In the genomic region with DNA sequence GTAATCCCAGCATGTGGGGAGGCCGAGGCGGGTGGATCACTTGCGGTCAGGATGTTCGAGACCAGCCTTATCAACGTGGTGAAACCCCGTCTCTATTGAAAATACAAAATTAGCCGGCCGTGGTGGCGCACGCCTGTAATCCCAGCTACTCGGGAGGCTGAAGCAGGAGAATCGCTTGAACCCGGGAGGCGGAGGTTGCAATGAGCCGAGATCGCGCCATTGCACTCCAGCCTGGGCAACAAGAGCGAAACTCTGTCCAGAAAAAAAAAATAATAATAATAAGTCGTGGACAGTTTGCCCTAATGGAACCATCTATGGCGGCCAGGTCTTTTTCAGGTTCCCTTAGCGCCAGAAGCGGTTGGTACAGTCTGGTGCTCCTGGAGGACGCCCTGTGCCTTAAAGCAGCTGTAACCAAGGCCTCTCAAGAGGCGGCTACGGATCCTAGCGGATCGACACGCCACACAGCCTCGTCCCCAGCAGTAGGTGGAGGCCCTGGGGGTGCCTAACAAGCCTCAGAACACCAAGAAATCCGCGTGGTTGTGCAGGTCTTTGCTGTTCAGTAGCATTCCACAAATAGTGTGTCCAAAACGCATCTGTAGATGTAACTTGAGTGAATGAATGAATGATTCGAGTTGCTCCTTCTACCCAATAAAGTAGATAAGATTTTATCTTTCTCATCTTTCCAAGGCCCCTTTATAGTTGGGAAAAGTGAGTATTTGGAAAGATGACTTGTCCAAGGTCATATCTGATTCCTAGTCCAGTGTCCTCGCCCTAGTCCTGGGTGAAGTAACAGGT, we compare ENCODE assay signal across 8 cellular contexts. TPM values are rescaled to one million over a fixed set of nuclear protein-coding genes. Genes with fewer than 3 reads are reported as not detected.
A peak's percentile ranks its signal among the peaks of the same experiment; 100 is the strongest.
DNase-seq lines count a peak whose midpoint lies in the region; ATAC-seq and TF ChIP-seq lines count a peak whose summit lies in the region.

No MANE protein-coding gene starts in this region.

- CTCF ChIA-PET in CD8-positive, alpha-beta memory T cell (lab: Charles Lee) = interaction anchor here (0.9 to 1.5 kb wide), 2 partner anchors 20 to 25 kb away, joined by 3 to 8 read pairs; no protein-coding TSS in a partner anchor

- no peaks in the 10 kb centered on the region for H3K27me3 ChIP-seq in CD8-positive, alpha-beta memory T cell (ENCODE audit: insufficient read depth, low read length, poor library complexity, severe bottlenecking)
- H3K27me3 ChIP-seq in OCI-LY1 (ENCODE audit: insufficient read depth, low read length) = no peaks in the 10 kb centered on the region

- H3K4me1 Mint-ChIP-seq in CD8-positive, alpha-beta memory T cell = peaks cover 34 to 51% (median 41%) of the 10 kb centered on the region in 3 donors

- peak overlapping the region; percentile 89 to 96 (median 92) for H3K4me3 Mint-ChIP-seq in CD8-positive, alpha-beta memory T cell

- no peak for TF ChIP-seq CTCF in OCI-LY1 (IDR thresholded peaks at IDR 0.05; ENCODE audit: low read length)
- TF ChIP-seq CTCF in choroid plexus epithelial cell (conservative IDR thresholded peaks at IDR 0.05; ENCODE audit: low read depth, low read length) = no peak
- TF ChIP-seq CTCF in mucosa of descending colon (IDR thresholded peaks at IDR 0.05) = no peak

- peaks cover 0 to 3% of the 10 kb centered on the region in 2 donors for H3K27me3 Mint-ChIP-seq in CD8-positive, alpha-beta memory T cell

- H3K36me3 Mint-ChIP-seq in CD8-positive, alpha-beta memory T cell = peaks cover 0 to 44% (median 4%) of the 10 kb centered on the region in 3 donors

- H3K4me1 ChIP-seq in CD8-positive, alpha-beta memory T cell (ENCODE audit: insufficient read depth, low read length) = peaks cover 27% of the 10 kb centered on the region
- peaks cover 24% of the 10 kb centered on the region for H3K4me1 ChIP-seq in OCI-LY1 (ENCODE audit: insufficient read depth, low read length, severe bottlenecking)
- H3K4me1 ChIP-seq in mucosa of descending colon (ENCODE audit: low read depth) = peaks cover 25% of the 10 kb centered on the region

- peak overlapping the region; percentile 99 for H3K4me2 ChIP-seq in OCI-LY1 (ENCODE audit: low read length)

- ATAC-seq in mucosa of descending colon (peak; percentile 3), GM18870 (IDR thresholded peaks at IDR 0.05; ENCODE audit: unreplicated experiment) (no peak), HG03342 (IDR thresholded peaks at IDR 0.05; ENCODE audit: unreplicated experiment) (no peak)

- peak overlapping the region; percentile 88 to 97 (median 94) for H3K27ac Mint-ChIP-seq in CD8-positive, alpha-beta memory T cell

- H3K79me2 ChIP-seq in OCI-LY1 (ENCODE audit: insufficient read depth, low read length) = peaks cover 30% of the 10 kb centered on the region

- no peaks in the 10 kb centered on the region for H3K9me2 ChIP-seq in OCI-LY1 (ENCODE audit: low read depth, low read length)

- peak overlapping the region; percentile 92 for H3K4me3 ChIP-seq in CD8-positive, alpha-beta memory T cell (ENCODE audit: low read length)
- peak overlapping the region; percentile 100 for H3K4me3 ChIP-seq in OCI-LY1 (ENCODE audit: low read depth, low read length, poor library complexity, severe bottlenecking)
- peak overlapping the region; percentile 89 for H3K4me3 ChIP-seq in choroid plexus epithelial cell (ENCODE audit: low read depth, low read length)
- peak overlapping the region; percentile 83 for H3K4me3 ChIP-seq in mucosa of descending colon

- no peak overlapping the region for H2AFZ ChIP-seq in OCI-LY1 (ENCODE audit: low read length)

- H4K20me1 ChIP-seq in OCI-LY1 (ENCODE audit: insufficient read depth, low read length) = no peaks in the 10 kb centered on the region

- H3K9me3 Mint-ChIP-seq in CD8-positive, alpha-beta memory T cell = peaks cover 0 to 2% (median 0%) of the 10 kb centered on the region in 5 donors

- H3K9me3 ChIP-seq in CD8-positive, alpha-beta memory T cell (ENCODE audit: low read length) = no peaks in the 10 kb centered on the region
- H3K9me3 ChIP-seq in OCI-LY1 (ENCODE audit: low read length) (no peaks in the 10 kb centered on the region), mucosa of descending colon (no peaks in the 10 kb centered on the region)

- H3K27ac ChIP-seq in CD8-positive, alpha-beta memory T cell (ENCODE audit: low read depth, low read length) = peak overlapping the region; percentile 91
- H3K27ac ChIP-seq in OCI-LY1 (ENCODE audit: low read depth, low read length, poor library complexity, severe bottlenecking) = peak overlapping the region; percentile 79

- POLR2A ChIA-PET in CD8-positive, alpha-beta memory T cell (lab: Charles Lee) = interaction anchor here (0.6 to 1.5 kb wide), 3 partner anchors 13 to 26 kb away, joined by 3 read pairs; partner anchors contain the start of gene RRP12

- DNase-seq in CD8-positive, alpha-beta memory T cell = no peak
- DNase-seq in choroid plexus epithelial cell (ENCODE audit: low read depth) (peak; percentile 42), mucosa of descending colon (peak in 2 of 3 donors; percentile 27 to 60), superior temporal gyrus (ENCODE audit: extremely low spot score) (no peak), NCI-H2171 (lab: John Stamatoyannopoulos, UW) (no peak)

- no peaks in the 10 kb centered on the region for H3F3A ChIP-seq in OCI-LY1 (ENCODE audit: insufficient read depth, low read length)

- peak overlapping the region; percentile 99 for H3K9ac ChIP-seq in OCI-LY1 (ENCODE audit: low read length)

- intact Hi-C loops in mucosa of descending colon (cut with DNase I, micrococcal nuclease) = no loop called here

- H3K36me3 ChIP-seq in CD8-positive, alpha-beta memory T cell (ENCODE audit: insufficient read depth, low read length) = peaks cover 21% of the 10 kb centered on the region
- H3K36me3 ChIP-seq in OCI-LY1 (ENCODE audit: insufficient read depth, low read length) (peaks cover 44% of the 10 kb centered on the region), mucosa of descending colon (ENCODE audit: low read depth) (no peaks in the 10 kb centered on the region)

RNA-seq across cellular contexts. Expression of gene PGAM1, which starts 1.0 kb away (rescaled TPM):
- total RNA-seq in CD8-positive, alpha-beta memory T cell = 1,000 to 10,000 TPM; 1,086 to 1,097 TPM
- polyA plus RNA-seq in CD8-positive, alpha-beta memory T cell = 309 TPM
- total RNA-seq in mucosa of descending colon = 100 to 1,000 TPM; 173 to 244 (median 186) TPM

RNA-seq across cellular contexts. Expression of gene EXOSC1, which starts 18.8 kb away (rescaled TPM):
- 10 to 100 TPM; 61.0 to 64.8 TPM for total RNA-seq in CD8-positive, alpha-beta memory T cell
- 83.0 TPM for polyA plus RNA-seq in CD8-positive, alpha-beta memory T cell
- total RNA-seq in mucosa of descending colon = 10 to 100 TPM; 20.7 to 30.9 (median 21.3) TPM

RNA-seq across cellular contexts. Expression of gene ZDHHC16, which starts 19.0 kb away (rescaled TPM):
- 10 to 100 TPM; 56.2 to 57.6 TPM for total RNA-seq in CD8-positive, alpha-beta memory T cell
- polyA plus RNA-seq in CD8-positive, alpha-beta memory T cell = 26.4 TPM
- total RNA-seq in mucosa of descending colon = 10 to 100 TPM; 28.8 to 37.0 (median 29.5) TPM

RNA-seq across cellular contexts. Expression of gene RRP12, which starts 25.8 kb away (rescaled TPM):
- total RNA-seq in CD8-positive, alpha-beta memory T cell = 100 to 1,000 TPM; 102 to 111 TPM
- polyA plus RNA-seq in CD8-positive, alpha-beta memory T cell = 11.6 TPM
- total RNA-seq in mucosa of descending colon = 10 to 100 TPM; 14.6 to 19.4 (median 16.9) TPM

Comparison
In these comparisons a context has a peak if more than half of its experiments do, and no peak if none do; other contexts are left out.
1. DNase-seq: peak in choroid plexus epithelial cell (single experiment) and mucosa of descending colon (2 of 3); none in CD8-positive, alpha-beta memory T cell (0 of 5), superior temporal gyrus (single experiment) and NCI-H2171 (single experiment).
2. RNA of gene PGAM1, which starts 1.0 kb away (total RNA-seq): 1,086 to 1,097 TPM in CD8-positive, alpha-beta memory T cell; 173 to 244 TPM in mucosa of descending colon; every median in the first group is over 4 times any median in the second.
3. Peak in every context shown above with its lines, with median percentiles within 50 percentile points of each other: H3K4me3 ChIP-seq.